ENCODE assay signal across 17 cellular contexts in genomic region chr13:102703721-102704035, GRCh38. TPM values are rescaled to one million over a fixed set of nuclear protein-coding genes. Genes with fewer than 3 reads are reported as not detected.
"Had no signal": no experiment of that assay in that cellular context is flagged by ENCODE, and none has a peak within 500 bp of the region (broad histone marks: within the 10 kb centered on the region; RNA-seq: fewer than 3 reads in every experiment).

No MANE protein-coding gene starts in this region.

- H3K9ac ChIP-seq: neural progenitor cell had no signal

- DNase-seq: activated T-cell treated with anti-CD3 and anti-CD28 coated beads, Interleukin-2, amount 50 U/mL, for 1 hour; amniotic stem cell; body of pancreas; cerebellar nuclear complex; dorsolateral prefrontal cortex; esophagus squamous epithelium; head of caudate nucleus; SW 1271; thyroid gland had no signal

- H3K4me3 Mint-ChIP-seq: activated naive CD4-positive, alpha-beta T cell treated with anti-CD3 and anti-CD28 coated beads, Interleukin-2, amount 50 U/mL, for 24 hours; neural progenitor cell had no signal

- ATAC-seq: activated CD4-positive, CD25-positive, alpha-beta regulatory T cell treated with anti-CD3 and anti-CD28 coated beads, Interleukin-2, amount 50 U/mL, for 24 hours; body of pancreas; left lobe of liver had no signal

- H3K36me3 Mint-ChIP-seq: activated naive CD4-positive, alpha-beta T cell treated with anti-CD3 and anti-CD28 coated beads, Interleukin-2, amount 50 U/mL, for 24 hours; neural progenitor cell had no signal

- H3K9me3 ChIP-seq: thyroid gland had no signal

- H3K27ac ChIP-seq: body of pancreas, dorsolateral prefrontal cortex, esophagus squamous epithelium, foreskin keratinocyte, neural progenitor cell, right atrium auricular region, skin epidermis, thyroid gland had no signal

- H3K27ac Mint-ChIP-seq: activated naive CD4-positive, alpha-beta T cell treated with anti-CD3 and anti-CD28 coated beads, Interleukin-2, amount 50 U/mL, for 24 hours; neural progenitor cell had no signal

- H3K36me3 ChIP-seq: esophagus squamous epithelium, neural progenitor cell, right atrium auricular region, thyroid gland had no signal

- H3K4me2 ChIP-seq: neural progenitor cell had no signal

- H3K27me3 ChIP-seq: body of pancreas, dorsolateral prefrontal cortex, esophagus squamous epithelium, foreskin keratinocyte, neural progenitor cell, right atrium auricular region, thyroid gland had no signal

- H3K4me1 Mint-ChIP-seq: activated naive CD4-positive, alpha-beta T cell treated with anti-CD3 and anti-CD28 coated beads, Interleukin-2, amount 50 U/mL, for 24 hours had no signal

- H2AFZ ChIP-seq: neural progenitor cell had no signal

- H3K4me1 ChIP-seq: body of pancreas, neural progenitor cell had no signal

- H3K4me3 ChIP-seq: body of pancreas, dorsolateral prefrontal cortex, esophagus squamous epithelium, neural progenitor cell, right atrium auricular region, skin epidermis, thyroid gland had no signal

RNA-seq across cellular contexts. Expression of gene METTL21C, which starts 8.8 kb away (rescaled TPM):
- total RNA-seq: body of pancreas, esophagus squamous epithelium, foreskin keratinocyte, left lobe of liver, mammary epithelial cell, right atrium auricular region, thyroid gland had no signal
- polyA plus RNA-seq: foreskin keratinocyte, mammary epithelial cell had no signal
